37 cellular contexts compared by ENCODE assay signal in the genomic region with DNA sequence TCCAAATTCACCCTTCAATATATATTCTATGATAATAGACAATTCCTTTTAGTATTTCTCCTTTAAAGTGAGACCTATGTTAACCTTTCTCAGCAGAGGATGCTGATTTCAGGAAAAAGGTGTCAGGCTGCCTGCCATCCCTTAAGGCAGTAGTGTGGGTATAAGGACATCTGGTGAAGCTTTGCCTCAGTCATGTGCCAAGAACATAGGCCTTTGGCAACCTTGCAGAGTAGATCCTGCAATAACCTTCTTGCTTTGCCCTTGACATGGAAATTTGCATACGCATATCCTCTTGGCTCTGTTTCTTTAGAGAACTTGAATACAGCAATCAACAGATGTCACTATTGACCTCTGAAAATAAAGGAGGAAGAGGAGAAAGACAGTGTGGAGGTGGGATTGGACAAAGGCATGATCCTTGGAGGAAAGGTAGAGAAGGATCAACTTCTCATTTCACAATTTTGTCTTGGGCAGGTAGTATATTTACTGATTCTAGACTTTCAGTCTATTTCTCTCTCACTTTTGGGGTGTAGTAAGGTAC. TPM values are rescaled to one million over a fixed set of nuclear protein-coding genes. Genes with fewer than 3 reads are reported as not detected.
"Had no signal": no experiment of that assay in that cellular context is flagged by ENCODE, and none has a peak within 500 bp of the region (broad histone marks: within the 10 kb centered on the region; RNA-seq: fewer than 3 reads in every experiment).

No MANE protein-coding gene starts in this region.

- H3K4me1 ChIP-seq: Peyer's patch, SJSA1 had no signal

- ATAC-seq: activated CD8-positive, alpha-beta T cell treated with anti-CD3 and anti-CD28 coated beads for 36 hours; activated T-cell treated with anti-CD3 and anti-CD28 coated beads, Interleukin-2, amount 50 U/mL, for 72 hours; activated T-helper 17 cell treated with anti-CD3 and anti-CD28 coated beads, Interleukin-2, amount 50 U/mL, for 72 hours; PC-3 had no signal

- H3K9me3 ChIP-seq: MG63, Peyer's patch, SJSA1, SK-N-SH had no signal

- H3K36me3 ChIP-seq: cardiac muscle cell, MG63, Peyer's patch, SJSA1 had no signal

- H3K4me3 Mint-ChIP-seq: activated B cell treated with CpG ODN at 0.5 μM for 24 hours; activated CD8-positive, alpha-beta T cell treated with anti-CD3 and anti-CD28 coated beads for 36 hours; activated naive CD8-positive, alpha-beta T cell treated with anti-CD3 and anti-CD28 coated beads for 36 hours; activated T-cell treated with anti-CD3 and anti-CD28 coated beads, Interleukin-2, amount 50 U/mL, for 72 hours; activated T-helper 17 cell treated with anti-CD3 and anti-CD28 coated beads, Interleukin-2, amount 50 U/mL, for 72 hours; central memory CD8-positive, alpha-beta T cell; T-helper 1 cell treated with Interleukin-12 subunit alpha and Interleukin-12 subunit beta and Interleukin-4 antibody, amounts not matched to agents 30 μg/mL and 1 μg/mL, for 36 hours; T-helper 2 cell treated with Interferon-gamma antibody and Interleukin-4, amounts not matched to agents 5 μg/mL and 100 μg/mL, for 36 hours had no signal

- H3K4me2 ChIP-seq: SK-N-SH had no signal

- H3K4me3 ChIP-seq: cardiac muscle cell, MG63, Peyer's patch, SJSA1 had no signal

- H3K9me2 ChIP-seq: SK-N-SH had no signal

- H3K9ac ChIP-seq: SK-N-SH had no signal

- H3K4me1 Mint-ChIP-seq: activated B cell treated with CpG ODN at 0.5 μM for 24 hours; activated naive CD8-positive, alpha-beta T cell treated with anti-CD3 and anti-CD28 coated beads for 36 hours; activated T-helper 17 cell treated with anti-CD3 and anti-CD28 coated beads, Interleukin-2, amount 50 U/mL, for 72 hours; central memory CD8-positive, alpha-beta T cell had no signal

- DNase-seq: activated B cell treated with CpG ODN at 0.5 μM for 24 hours; activated CD4-positive, alpha-beta T cell treated with anti-CD3 and anti-CD28 coated beads for 4 hours; activated CD4-positive, CD25-positive, alpha-beta regulatory T cell treated with anti-CD3 and anti-CD28 coated beads, Interleukin-2, amount 50 U/mL, for 72 hours; activated CD8-positive, alpha-beta T cell treated with anti-CD3 and anti-CD28 coated beads for 36 hours; activated effector memory CD4-positive, alpha-beta T cell treated with anti-CD3 and anti-CD28 coated beads, Interleukin-2, amount 50 U/mL, for 16 hours; activated naive CD4-positive, alpha-beta T cell; activated naive CD4-positive, alpha-beta T cell treated with anti-CD3 and anti-CD28 coated beads, Interleukin-2, amount 50 U/mL, for 16 hours; activated naive CD8-positive, alpha-beta T cell treated with anti-CD3 and anti-CD28 coated beads for 36 hours; activated T-cell treated with anti-CD3 and anti-CD28 coated beads, Interleukin-2, amount 50 U/mL, for 1 hour; activated T-cell treated with anti-CD3 and anti-CD28 coated beads, Interleukin-2, amount 50 U/mL, for 72 hours; amniotic stem cell; aorta; Kasumi-1; KBM-7; MG63; MV-4-11; NCI-H1092; NCI-H1436 treated with DMSO at 0.1 percent for 48 hours; NCI-H187; NCI-H2029 treated with DMSO at 0.1 percent for 48 hours; NCI-H2107; NCI-H226; NCI-H510A; NCI-H82; NK-92 treated with Interleukin-12 subunit alpha and Interleukin-12 subunit beta, amount 100 ng/mL, for 24 hours; PC-3; Peyer's patch; RPMI8226; SHP77 treated with DMSO at 0.1 percent for 48 hours; SK-N-SH had no signal

- H3K36me3 Mint-ChIP-seq: activated naive CD8-positive, alpha-beta T cell treated with anti-CD3 and anti-CD28 coated beads for 36 hours had no signal

- H3K27ac Mint-ChIP-seq: activated B cell treated with CpG ODN at 0.5 μM for 24 hours; activated CD8-positive, alpha-beta T cell treated with anti-CD3 and anti-CD28 coated beads for 36 hours; activated naive CD8-positive, alpha-beta T cell treated with anti-CD3 and anti-CD28 coated beads for 36 hours; activated T-cell treated with anti-CD3 and anti-CD28 coated beads, Interleukin-2, amount 50 U/mL, for 72 hours; activated T-helper 17 cell treated with anti-CD3 and anti-CD28 coated beads, Interleukin-2, amount 50 U/mL, for 72 hours; T-helper 1 cell treated with Interleukin-12 subunit alpha and Interleukin-12 subunit beta and Interleukin-4 antibody, amounts not matched to agents 30 μg/mL and 1 μg/mL, for 36 hours; T-helper 2 cell treated with Interferon-gamma antibody and Interleukin-4, amounts not matched to agents 5 μg/mL and 100 μg/mL, for 36 hours had no signal

- H3K27me3 ChIP-seq: cardiac muscle cell, Peyer's patch, SJSA1 had no signal

- H3K27ac ChIP-seq: cardiac muscle cell, Peyer's patch, SJSA1 had no signal

- H3K9me3 Mint-ChIP-seq: activated B cell treated with CpG ODN at 0.5 μM for 24 hours; activated CD8-positive, alpha-beta T cell treated with anti-CD3 and anti-CD28 coated beads for 36 hours; activated naive CD8-positive, alpha-beta T cell treated with anti-CD3 and anti-CD28 coated beads for 36 hours; activated T-cell treated with anti-CD3 and anti-CD28 coated beads, Interleukin-2, amount 50 U/mL, for 72 hours; activated T-helper 17 cell treated with anti-CD3 and anti-CD28 coated beads, Interleukin-2, amount 50 U/mL, for 72 hours; central memory CD8-positive, alpha-beta T cell; T-helper 1 cell treated with Interleukin-12 subunit alpha and Interleukin-12 subunit beta and Interleukin-4 antibody, amounts not matched to agents 30 μg/mL and 1 μg/mL, for 36 hours; T-helper 2 cell treated with Interferon-gamma antibody and Interleukin-4, amounts not matched to agents 5 μg/mL and 100 μg/mL, for 36 hours had no signal

RNA-seq across cellular contexts. Expression of gene PTGER3, which starts 54.3 kb away (rescaled TPM):
- total RNA-seq: activated CD8-positive, alpha-beta memory T cell treated with anti-CD3 and anti-CD28 coated beads for 36 hours; activated CD8-positive, alpha-beta T cell treated with anti-CD3 and anti-CD28 coated beads for 36 hours; activated naive CD8-positive, alpha-beta T cell treated with anti-CD3 and anti-CD28 coated beads for 36 hours; activated T-helper 17 cell treated with anti-CD3 and anti-CD28 coated beads, Interleukin-2, amount 50 U/mL, for 72 hours had no signal
